ENCODE assay signal across 15 cellular contexts in the genomic region with DNA sequence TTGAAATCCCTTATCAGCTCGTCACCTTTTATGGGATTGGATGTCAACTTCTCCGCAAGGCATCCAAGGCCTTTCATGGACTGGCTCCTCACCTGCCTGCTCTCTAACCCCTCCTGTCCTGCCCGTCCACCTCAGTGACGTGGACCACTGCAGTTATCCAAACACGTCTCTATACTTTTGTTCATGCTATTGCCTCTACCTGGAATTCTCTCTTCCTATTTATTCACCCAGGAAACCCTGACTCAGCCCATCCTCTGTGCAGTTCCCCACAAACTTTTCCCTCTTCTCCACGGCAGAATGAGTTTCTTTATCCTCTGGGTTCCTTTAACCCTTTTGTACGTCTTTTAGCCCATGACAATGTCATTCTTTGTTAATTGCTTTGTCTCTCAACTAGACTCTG. TPM values are rescaled to one million over a fixed set of nuclear protein-coding genes. Genes with fewer than 3 reads are reported as not detected.
DNase-seq lines count a peak whose midpoint lies in the region; ATAC-seq and TF ChIP-seq lines count a peak whose summit lies in the region.
"Had no signal": no experiment of that assay in that cellular context is flagged by ENCODE, and none has a peak within 500 bp of the region (broad histone marks: within the 10 kb centered on the region; RNA-seq: fewer than 3 reads in every experiment).

No MANE protein-coding gene starts in this region.

- H3K36me3 Mint-ChIP-seq in activated CD4-positive, alpha-beta T cell treated with anti-CD3 and anti-CD28 coated beads for 36 hours (ENCODE audit: low read depth) = no peaks in the 10 kb centered on the region
- no peaks in the 10 kb centered on the region for H3K36me3 Mint-ChIP-seq in stimulated activated memory B cell treated with anti-CD40 and anti-IgM and Interleukin-4, amounts not matched to agents 10 μg/mL and 1 μg/mL and 100 μg/mL, for 72 hours
- H3K36me3 Mint-ChIP-seq in activated T-cell treated with anti-CD3 and anti-CD28 coated beads, Interleukin-2, amount 50 U/mL, for 24 hours (ENCODE audit: low read depth) = no peaks in the 10 kb centered on the region
- H3K36me3 Mint-ChIP-seq in stimulated activated naive B cell treated with anti-CD40 and anti-IgM and Interleukin-4, amounts not matched to agents 10 μg/mL and 1 μg/mL and 100 μg/mL, for 72 hours = no peaks in the 10 kb centered on the region

- peaks cover 19% of the 10 kb centered on the region for H3K4me1 Mint-ChIP-seq in activated CD4-positive, alpha-beta T cell treated with anti-CD3 and anti-CD28 coated beads for 36 hours
- H3K4me1 Mint-ChIP-seq in stimulated activated memory B cell treated with anti-CD40 and anti-IgM and Interleukin-4, amounts not matched to agents 10 μg/mL and 1 μg/mL and 100 μg/mL, for 72 hours = peaks cover 17% of the 10 kb centered on the region
- H3K4me1 Mint-ChIP-seq in activated T-cell treated with anti-CD3 and anti-CD28 coated beads, Interleukin-2, amount 50 U/mL, for 24 hours (ENCODE audit: low read depth) = peaks cover 20% of the 10 kb centered on the region
- peaks cover 10 to 14% of the 10 kb centered on the region in 2 donors for H3K4me1 Mint-ChIP-seq in stimulated activated naive B cell treated with anti-CD40 and anti-IgM and Interleukin-4, amounts not matched to agents 10 μg/mL and 1 μg/mL and 100 μg/mL, for 72 hours

- no peak for DNase-seq in activated CD4-positive, alpha-beta T cell treated with anti-CD3 and anti-CD28 coated beads for 36 hours
- DNase-seq in activated CD4-positive, alpha-beta T cell treated with anti-CD3 and anti-CD28 coated beads for 48 hours = no peak
- DNase-seq in RWPE2 (ENCODE audit: low spot score) (no peak), esophagus squamous epithelium (lab: John Stamatoyannopoulos, UW) (no peak), substantia nigra (lab: John Stamatoyannopoulos, UW) (no peak)
- DNase-seq in activated T-cell treated with anti-CD3 and anti-CD28 coated beads, Interleukin-2, amount 50 U/mL, for 24 hours = no peak
- no peak for DNase-seq in stimulated activated naive B cell treated with anti-CD40 and anti-IgM and Interleukin-4, amounts not matched to agents 10 μg/mL and 1 μg/mL and 100 μg/mL, for 72 hours
- DNase-seq: activated naive CD4-positive, alpha-beta T cell; GDM1; mucosa of descending colon; upper lobe of left lung had no signal

- H3K4me1 ChIP-seq in RWPE2 (ENCODE audit: insufficient read depth, poor library complexity, severe bottlenecking) (peaks cover 37% of the 10 kb centered on the region), esophagus squamous epithelium (peaks cover 0 to 59% (median 4%) of the 10 kb centered on the region in 3 donors)

- CTCF ChIA-PET in activated CD4-positive, alpha-beta T cell treated with anti-CD3 and anti-CD28 coated beads for 36 hours (lab: Charles Lee) = interaction anchor here (0.6 to 4.7 kb wide), 33 partner anchors 9 to 579 kb away, joined by 3 to 45 read pairs (median 6); a partner anchor contains a TSS

- ATAC-seq in activated CD4-positive, alpha-beta T cell treated with anti-CD3 and anti-CD28 coated beads for 36 hours = no peak
- no peak for ATAC-seq in RWPE2 (ENCODE audit: low read depth)
- no peak for ATAC-seq in stimulated activated memory B cell treated with anti-CD40 and anti-IgM and Interleukin-4, amounts not matched to agents 10 μg/mL and 1 μg/mL and 100 μg/mL, for 72 hours
- no peak for ATAC-seq in stimulated activated naive B cell treated with anti-CD40 and anti-IgM and Interleukin-4, amounts not matched to agents 10 μg/mL and 1 μg/mL and 100 μg/mL, for 72 hours (replicated peaks)

- peaks cover 17% of the 10 kb centered on the region for H3K27me3 Mint-ChIP-seq in activated CD4-positive, alpha-beta T cell treated with anti-CD3 and anti-CD28 coated beads for 36 hours
- H3K27me3 Mint-ChIP-seq in stimulated activated memory B cell treated with anti-CD40 and anti-IgM and Interleukin-4, amounts not matched to agents 10 μg/mL and 1 μg/mL and 100 μg/mL, for 72 hours = peaks cover 26% of the 10 kb centered on the region
- peaks cover 25% of the 10 kb centered on the region for H3K27me3 Mint-ChIP-seq in activated T-cell treated with anti-CD3 and anti-CD28 coated beads, Interleukin-2, amount 50 U/mL, for 24 hours
- peaks cover 26 to 34% of the 10 kb centered on the region in 2 donors for H3K27me3 Mint-ChIP-seq in stimulated activated naive B cell treated with anti-CD40 and anti-IgM and Interleukin-4, amounts not matched to agents 10 μg/mL and 1 μg/mL and 100 μg/mL, for 72 hours

- H3K9me3 Mint-ChIP-seq in activated CD4-positive, alpha-beta T cell treated with anti-CD3 and anti-CD28 coated beads for 36 hours (ENCODE audit: low read depth) = no peaks in the 10 kb centered on the region
- no peaks in the 10 kb centered on the region for H3K9me3 Mint-ChIP-seq in stimulated activated memory B cell treated with anti-CD40 and anti-IgM and Interleukin-4, amounts not matched to agents 10 μg/mL and 1 μg/mL and 100 μg/mL, for 72 hours
- no peaks in the 10 kb centered on the region for H3K9me3 Mint-ChIP-seq in activated T-cell treated with anti-CD3 and anti-CD28 coated beads, Interleukin-2, amount 50 U/mL, for 24 hours
- H3K9me3 Mint-ChIP-seq in stimulated activated naive B cell treated with anti-CD40 and anti-IgM and Interleukin-4, amounts not matched to agents 10 μg/mL and 1 μg/mL and 100 μg/mL, for 72 hours = no peaks in the 10 kb centered on the region
- H3K9me3 Mint-ChIP-seq: effector memory CD8-positive, alpha-beta T cell had no signal

- no peak overlapping the region for H3K4me3 ChIP-seq in RWPE2 (ENCODE audit: severe bottlenecking)
- peak overlapping the region in 2 of 4 donors; percentile 2 to 8 for H3K4me3 ChIP-seq in esophagus squamous epithelium
- H3K4me3 ChIP-seq: cardiac muscle cell, mucosa of descending colon, SJSA1, upper lobe of left lung had no signal

- H3K27ac ChIP-seq in RWPE2 (ENCODE audit: poor library complexity, severe bottlenecking) (peak overlapping the region; percentile 91), esophagus squamous epithelium (peak overlapping the region; percentile 76 to 87 (median 80)), substantia nigra (ENCODE audit: low read depth, low read length, poor library complexity, severe bottlenecking) (no peak overlapping the region)
- H3K27ac ChIP-seq: cardiac muscle cell, upper lobe of left lung had no signal

- H3K9me3 ChIP-seq in RWPE2 (ENCODE audit: severe bottlenecking) (no peaks in the 10 kb centered on the region), esophagus squamous epithelium (no peaks in the 10 kb centered on the region)
- H3K9me3 ChIP-seq: mucosa of descending colon, SJSA1, upper lobe of left lung had no signal

- H3K36me3 ChIP-seq in RWPE2 (ENCODE audit: low read depth) (no peaks in the 10 kb centered on the region), esophagus squamous epithelium (no peaks in the 10 kb centered on the region)
- H3K36me3 ChIP-seq: cardiac muscle cell, SJSA1, upper lobe of left lung had no signal

- peak overlapping the region; percentile 52 for H3K27ac Mint-ChIP-seq in activated CD4-positive, alpha-beta T cell treated with anti-CD3 and anti-CD28 coated beads for 36 hours
- peak overlapping the region; percentile 17 for H3K27ac Mint-ChIP-seq in stimulated activated memory B cell treated with anti-CD40 and anti-IgM and Interleukin-4, amounts not matched to agents 10 μg/mL and 1 μg/mL and 100 μg/mL, for 72 hours
- H3K27ac Mint-ChIP-seq in activated T-cell treated with anti-CD3 and anti-CD28 coated beads, Interleukin-2, amount 50 U/mL, for 24 hours = no peak overlapping the region
- H3K27ac Mint-ChIP-seq in stimulated activated naive B cell treated with anti-CD40 and anti-IgM and Interleukin-4, amounts not matched to agents 10 μg/mL and 1 μg/mL and 100 μg/mL, for 72 hours = no peak overlapping the region
- H3K27ac Mint-ChIP-seq: effector memory CD8-positive, alpha-beta T cell had no signal

- intact Hi-C loops in activated CD4-positive, alpha-beta T cell treated with anti-CD3 and anti-CD28 coated beads for 36 hours (cut with DNase I, micrococcal nuclease) = loop anchor here (1.0 to 2.0 kb wide), 2 partner anchors 38 to 64 kb away; a partner anchor contains a TSS
- intact Hi-C loops in esophagus squamous epithelium (cut with DNase I) = no loop called here

- TF ChIP-seq CTCF in RWPE2 (IDR thresholded peaks at IDR 0.05; ENCODE audit: poor library complexity, severe bottlenecking) (no peak), esophagus squamous epithelium (IDR thresholded peaks at IDR 0.05) (no peak)

- H3K27me3 ChIP-seq in RWPE2 (ENCODE audit: insufficient read depth, poor library complexity, severe bottlenecking) (no peaks in the 10 kb centered on the region), esophagus squamous epithelium (peaks cover 0 to 14% (median 0%) of the 10 kb centered on the region in 4 donors)
- H3K27me3 ChIP-seq: upper lobe of left lung had no signal

- no peak overlapping the region for H3K4me3 Mint-ChIP-seq in activated CD4-positive, alpha-beta T cell treated with anti-CD3 and anti-CD28 coated beads for 36 hours
- H3K4me3 Mint-ChIP-seq in stimulated activated memory B cell treated with anti-CD40 and anti-IgM and Interleukin-4, amounts not matched to agents 10 μg/mL and 1 μg/mL and 100 μg/mL, for 72 hours = no peak overlapping the region
- no peak overlapping the region for H3K4me3 Mint-ChIP-seq in activated T-cell treated with anti-CD3 and anti-CD28 coated beads, Interleukin-2, amount 50 U/mL, for 24 hours
- H3K4me3 Mint-ChIP-seq in stimulated activated naive B cell treated with anti-CD40 and anti-IgM and Interleukin-4, amounts not matched to agents 10 μg/mL and 1 μg/mL and 100 μg/mL, for 72 hours = no peak overlapping the region
- H3K4me3 Mint-ChIP-seq: effector memory CD8-positive, alpha-beta T cell had no signal

- POLR2A ChIA-PET in activated CD4-positive, alpha-beta T cell treated with anti-CD3 and anti-CD28 coated beads for 36 hours (lab: Charles Lee) = interaction anchor here (1.0 to 1.3 kb wide), 2 partner anchors 55 to 67 kb away, joined by 4 to 5 read pairs; a partner anchor contains a TSS

- no peak for TF ChIP-seq POLR2A in esophagus squamous epithelium (IDR thresholded peaks at IDR 0.05)

- WGBS in esophagus squamous epithelium, 2 donors = 50% methylated on average over 7 of the region's 7 CpGs

RNA-seq across cellular contexts. Expression of a gene that starts 5.1 kb away (rescaled TPM):
- 10 to 100 TPM in 1 of 2 experiments, 1 to 10 TPM in 1; 9.4 to 10.4 TPM for total RNA-seq in activated CD4-positive, alpha-beta T cell treated with anti-CD3 and anti-CD28 coated beads for 36 hours
- total RNA-seq in esophagus squamous epithelium = 10 to 100 TPM in 1 of 4 donors, 1 to 10 TPM in 3; 3.9 to 13.5 (median 7.8) TPM

RNA-seq across cellular contexts. Expression of a gene that starts 16.8 kb away (rescaled TPM):
- total RNA-seq in activated CD4-positive, alpha-beta T cell treated with anti-CD3 and anti-CD28 coated beads for 36 hours = under 1 TPM; 0.11 to 0.14 TPM
- total RNA-seq in esophagus squamous epithelium = 100 to 1,000 TPM in 2 of 4 donors, 10 to 100 TPM in 2; 94.8 to 110 (median 98.6) TPM
- total RNA-seq: SJSA1 had no signal

RNA-seq across cellular contexts. Expression of a gene that starts 38.3 kb away (rescaled TPM):
- 1 to 10 TPM; 3.7 to 4.3 TPM for total RNA-seq in activated CD4-positive, alpha-beta T cell treated with anti-CD3 and anti-CD28 coated beads for 36 hours
- total RNA-seq in esophagus squamous epithelium = 1 to 10 TPM; 2.9 to 6.2 (median 4.1) TPM

Comparison
In these comparisons a context has a peak if more than half of its experiments do, and no peak if none do; other contexts are left out.
1. H3K27ac Mint-ChIP-seq: peak in activated CD4-positive, alpha-beta T cell treated with anti-CD3 and anti-CD28 coated beads for 36 hours (single experiment) and stimulated activated memory B cell treated with anti-CD40 and anti-IgM and Interleukin-4, amounts not matched to agents 10 μg/mL and 1 μg/mL and 100 μg/mL, for 72 hours (single experiment); none in activated T-cell treated with anti-CD3 and anti-CD28 coated beads, Interleukin-2, amount 50 U/mL, for 24 hours (single experiment) and stimulated activated naive B cell treated with anti-CD40 and anti-IgM and Interleukin-4, amounts not matched to agents 10 μg/mL and 1 μg/mL and 100 μg/mL, for 72 hours (single experiment).
2. RNA of a gene that starts 16.8 kb away (total RNA-seq): 94.8 to 110 TPM in esophagus squamous epithelium; 0.11 to 0.14 TPM in activated CD4-positive, alpha-beta T cell treated with anti-CD3 and anti-CD28 coated beads for 36 hours; every median in the first group is over 10 times any median in the second.